In the genomic region with DNA sequence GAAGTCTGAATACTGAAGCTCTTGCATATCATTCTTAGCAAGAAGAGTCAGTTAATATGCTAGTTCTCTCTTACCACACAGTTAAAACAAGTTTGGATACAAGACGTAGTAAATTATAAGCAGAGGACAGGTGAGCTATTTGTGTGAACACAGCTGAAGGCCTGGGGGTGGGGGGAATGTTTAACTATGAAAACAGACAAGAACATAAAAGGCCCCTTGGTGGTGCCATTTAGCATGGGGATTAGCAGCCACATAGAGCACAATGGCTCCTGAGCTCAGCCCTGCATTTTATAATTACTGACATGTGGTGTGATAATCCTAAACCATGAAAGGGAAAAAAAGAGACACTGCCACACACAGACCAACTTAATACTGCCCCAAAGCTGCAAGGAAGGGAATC, we compare ENCODE assay signal across 11 cellular contexts.
DNase-seq lines count a peak whose midpoint lies in the region; TF ChIP-seq lines count a peak whose summit lies in the region.
"Had no signal": no experiment of that assay in that cellular context is flagged by ENCODE, and none has a peak within 500 bp of the region (broad histone marks: within the 10 kb centered on the region; RNA-seq: fewer than 3 reads in every experiment).

No MANE protein-coding gene starts in this region.

- intact Hi-C loops in breast epithelium (cut with DNase I; ENCODE audit: low total_unique reads) (no loop called here), colonic mucosa (cut with DNase I) (no loop called here)

- peak; percentile 20 for DNase-seq in NCI-H1092 treated with DMSO at 0.1 percent for 48 hours (lab: John Stamatoyannopoulos, UW)
- no peak for DNase-seq in NCI-H1092 (lab: John Stamatoyannopoulos, UW)
- DNase-seq in NCI-H345 (lab: John Stamatoyannopoulos, UW): peak; percentile 67
- DNase-seq in breast epithelium (ENCODE audit: low spot score in 2 of 2): no peak
- DNase-seq in retinal pigment epithelial cell (ENCODE audit: low read depth): peak; percentile 68
- DNase-seq in stimulated activated CD8-positive, alpha-beta memory T cell treated with anti-CD3 and anti-CD28 coated beads, Interleukin-4, amount 100 ng/mL, for 48 hours: no peak
- no peak for DNase-seq in Ammon's horn (ENCODE audit: low spot score)
- no peak for DNase-seq in colonic mucosa
- DNase-seq: 8988T, Right ventricle myocardium superior, testis had no signal

- no peaks in the 10 kb centered on the region for H3K9me3 ChIP-seq in breast epithelium
- H3K9me3 ChIP-seq in colonic mucosa: no peaks in the 10 kb centered on the region
- H3K9me3 ChIP-seq: testis had no signal

- H3K4me3 ChIP-seq in breast epithelium (no peak overlapping the region), retinal pigment epithelial cell (ENCODE audit: low read length) (no peak overlapping the region), colonic mucosa (no peak overlapping the region)
- H3K4me3 ChIP-seq: testis had no signal

- H3K9ac ChIP-seq in colonic mucosa (ENCODE audit: low read depth in 2 of 2, low read length in 2 of 2): no peak overlapping the region

- H3K36me3 ChIP-seq in breast epithelium (no peaks in the 10 kb centered on the region), colonic mucosa (no peaks in the 10 kb centered on the region)

- no peak for TF ChIP-seq CTCF in breast epithelium (IDR thresholded peaks at IDR 0.05)
- TF ChIP-seq CTCF in retinal pigment epithelial cell (conservative IDR thresholded peaks at IDR 0.05; ENCODE audit: low read depth, low read length): peak; percentile 26
- no peak for TF ChIP-seq CTCF in colonic mucosa (IDR thresholded peaks at IDR 0.05)

- H3K4me1 ChIP-seq in breast epithelium (peaks cover 7 to 24% of the 10 kb centered on the region in 2 donors), colonic mucosa (no peaks in the 10 kb centered on the region)

- H3K27me3 ChIP-seq in breast epithelium: no peaks in the 10 kb centered on the region
- H3K27me3 ChIP-seq in colonic mucosa: no peaks in the 10 kb centered on the region
- H3K27me3 ChIP-seq: testis had no signal

- TF ChIP-seq POLR2A in breast epithelium (IDR thresholded peaks at IDR 0.05): no peak

- H3K27ac ChIP-seq in breast epithelium: peak overlapping the region; percentile 37 to 82
- no peak overlapping the region for H3K27ac ChIP-seq in colonic mucosa

Comparison
In these comparisons a context has a peak if more than half of its experiments do, and no peak if none do; other contexts are left out.
1. DNase-seq: peak in NCI-H1092 treated with DMSO at 0.1 percent for 48 hours (single experiment), NCI-H345 (single experiment) and retinal pigment epithelial cell (single experiment); none in NCI-H1092 (single experiment), breast epithelium (0 of 2), stimulated activated CD8-positive, alpha-beta memory T cell treated with anti-CD3 and anti-CD28 coated beads, Interleukin-4, amount 100 ng/mL, for 48 hours (single experiment), Ammon's horn (single experiment) and colonic mucosa (single experiment).